In genomic region chr6:137571854-137572253, GRCh38 we compare ENCODE assay signal across 8 cellular contexts.
A peak's percentile ranks its signal among the peaks of the same experiment; 100 is the strongest.
DNase-seq lines count a peak whose midpoint lies in the region; ATAC-seq lines count a peak whose summit lies in the region.

No MANE protein-coding gene starts in this region.

- H3K27ac Mint-ChIP-seq in activated T-helper 2 cell treated with anti-CD3 and anti-CD28 coated beads, Interferon-gamma antibody, Interleukin-2, Interleukin-4, amounts not matched to agents 10 μg/mL and 5 μg/mL and 100 μg/mL, durations not matched to agents 14 hours and 24 hours and 36 hours = no peak overlapping the region

- H3K27me3 Mint-ChIP-seq in activated T-helper 2 cell treated with anti-CD3 and anti-CD28 coated beads, Interferon-gamma antibody, Interleukin-2, Interleukin-4, amounts not matched to agents 10 μg/mL and 5 μg/mL and 100 μg/mL, durations not matched to agents 14 hours and 24 hours and 36 hours (ENCODE audit: low read depth) = peaks cover 66% of the 10 kb centered on the region

- intact Hi-C loops in activated T-helper 2 cell treated with anti-CD3 and anti-CD28 coated beads, Interferon-gamma antibody, Interleukin-2, Interleukin-4, amounts not matched to agents 10 μg/mL and 5 μg/mL and 100 μg/mL, durations not matched to agents 14 hours and 24 hours and 36 hours (cut with micrococcal nuclease) = no loop called here
- intact Hi-C loops in left ventricle myocardium superior (cut with micrococcal nuclease) = no loop called here

- no peaks in the 10 kb centered on the region for H3K36me3 Mint-ChIP-seq in activated T-helper 2 cell treated with anti-CD3 and anti-CD28 coated beads, Interferon-gamma antibody, Interleukin-2, Interleukin-4, amounts not matched to agents 10 μg/mL and 5 μg/mL and 100 μg/mL, durations not matched to agents 14 hours and 24 hours and 36 hours (ENCODE audit: low read depth)

- H3K9me3 Mint-ChIP-seq in activated T-helper 2 cell treated with anti-CD3 and anti-CD28 coated beads, Interferon-gamma antibody, Interleukin-2, Interleukin-4, amounts not matched to agents 10 μg/mL and 5 μg/mL and 100 μg/mL, durations not matched to agents 14 hours and 24 hours and 36 hours = no peaks in the 10 kb centered on the region

- ATAC-seq in GM21717 (IDR thresholded peaks at IDR 0.05; ENCODE audit: unreplicated experiment) (peak; percentile 56), GM18870 (IDR thresholded peaks at IDR 0.05; ENCODE audit: unreplicated experiment) (no peak), left ventricle myocardium superior (no peak)

- peak; percentile 38 for DNase-seq in D341Med (ENCODE audit: low spot score)
- DNase-seq in OCI-M1 (lab: John Stamatoyannopoulos, UW) = peak; percentile 67
- peak; percentile 45 for DNase-seq in activated T-helper 2 cell treated with anti-CD3 and anti-CD28 coated beads, Interferon-gamma antibody, Interleukin-2, Interleukin-4, amounts not matched to agents 10 μg/mL and 5 μg/mL and 100 μg/mL, durations not matched to agents 14 hours and 24 hours and 36 hours (ENCODE audit: low spot score)
- peak; percentile 50 for DNase-seq in iPS-NIHi7 (ENCODE audit: extremely low spot score)
- peak; percentile 31 for DNase-seq in stimulated activated CD8-positive, alpha-beta memory T cell treated with anti-CD3 and anti-CD28 coated beads, Interleukin-4, amount 100 ng/mL, for 24 hours (ENCODE audit: low read depth)
- no peak for DNase-seq in left ventricle myocardium superior

- no peaks in the 10 kb centered on the region for H3K4me1 Mint-ChIP-seq in activated T-helper 2 cell treated with anti-CD3 and anti-CD28 coated beads, Interferon-gamma antibody, Interleukin-2, Interleukin-4, amounts not matched to agents 10 μg/mL and 5 μg/mL and 100 μg/mL, durations not matched to agents 14 hours and 24 hours and 36 hours (ENCODE audit: low read depth)

- no peak overlapping the region for H3K4me3 Mint-ChIP-seq in activated T-helper 2 cell treated with anti-CD3 and anti-CD28 coated beads, Interferon-gamma antibody, Interleukin-2, Interleukin-4, amounts not matched to agents 10 μg/mL and 5 μg/mL and 100 μg/mL, durations not matched to agents 14 hours and 24 hours and 36 hours (ENCODE audit: low read depth)
